12 cellular contexts compared by ENCODE assay signal in the genomic region with DNA sequence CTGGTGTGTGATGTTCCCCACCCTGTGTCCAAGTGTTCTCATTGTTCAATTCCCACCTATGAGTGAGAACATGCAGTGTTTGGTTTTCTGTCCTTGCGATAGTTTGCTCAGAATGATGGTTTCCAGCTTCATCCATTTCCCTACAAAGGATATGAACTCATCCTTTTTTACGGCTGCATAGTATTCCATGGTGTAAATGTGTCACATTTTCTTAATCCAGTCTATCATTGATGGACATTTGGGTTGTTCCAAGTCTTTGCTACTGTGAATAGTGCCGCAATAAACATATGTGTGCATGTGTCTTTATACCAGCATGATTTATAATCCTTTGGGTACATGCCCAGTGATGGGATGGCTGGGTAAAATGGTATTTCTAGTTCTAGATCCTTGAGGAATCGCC. TPM values are rescaled to one million over a fixed set of nuclear protein-coding genes. Genes with fewer than 3 reads are reported as not detected.
"Had no signal": no experiment of that assay in that cellular context is flagged by ENCODE, and none has a peak within 500 bp of the region (broad histone marks: within the 10 kb centered on the region; RNA-seq: fewer than 3 reads in every experiment).

No MANE protein-coding gene starts in this region.

RNA-seq across cellular contexts. Expression of a gene that starts 12.4 kb away (rescaled TPM):
- total RNA-seq: OCI-LY7, PC-9, Peyer's patch, Right ventricle myocardium inferior, Right ventricle myocardium superior, RPMI7951, SJCRH30, SJSA1, T-cell had no signal

RNA-seq across cellular contexts. Expression of a gene that starts 34.1 kb away (rescaled TPM):
- total RNA-seq: OCI-LY7, PC-3, PC-9, Peyer's patch, Right ventricle myocardium inferior, Right ventricle myocardium superior, RPMI7951, SJCRH30, SK-MEL-5, T-cell had no signal
- polyA plus RNA-seq: SK-N-SH had no signal

RNA-seq across cellular contexts. Expression of a gene that starts 40.3 kb away (rescaled TPM):
- total RNA-seq: OCI-LY7 had no signal

RNA-seq across cellular contexts. Expression of a gene that starts 54.3 kb away (rescaled TPM):
- total RNA-seq: OCI-LY7, PC-3, PC-9, RPMI7951, SJCRH30, SJSA1, SK-MEL-5, T-cell had no signal
- polyA plus RNA-seq: SK-N-SH had no signal
